Comparison of ENCODE assay signal across 8 cellular contexts in genomic region chr2:54572262-54572635, GRCh38.
DNase-seq lines count a peak whose midpoint lies in the region; ATAC-seq, FAIRE-seq and TF ChIP-seq lines count a peak whose summit lies in the region.

No MANE protein-coding gene starts in this region.

- FAIRE-seq in K562 (lab: Jason Lieb, UNC), result peak; percentile 90

- H3K36me3 ChIP-seq in K562 (ENCODE audit: control insufficient read depth, insufficient read depth, low read length), result peaks cover 8% of the 10 kb centered on the region; the same call in 1 of the 3 replicates
- no peaks in the 10 kb centered on the region for H3K36me3 ChIP-seq in right lobe of liver
- no peaks in the 10 kb centered on the region for H3K36me3 ChIP-seq in urinary bladder (ENCODE audit: insufficient read depth)

- H3K4me3 ChIP-seq in K562 (no peak overlapping the region), right lobe of liver (no peak overlapping the region), urinary bladder (ENCODE audit: low read depth, low read length) (no peak overlapping the region)

- no peaks in the 10 kb centered on the region for H3K27me3 ChIP-seq in K562 (ENCODE audit: control insufficient read depth in 2 of 2, insufficient read depth in 2 of 2, low read length in 2 of 2)
- H3K27me3 ChIP-seq in right lobe of liver, result no peaks in the 10 kb centered on the region

- CTCF ChIA-PET in K562 (lab: Yijun Ruan, JAX; ENCODE audit: low intra/inter-chr PET ratio), result no interaction called here

- DNase-seq in EL, result peak; percentile 93
- peak; percentile 72 for DNase-seq in NCI-H146 (lab: John Stamatoyannopoulos, UW)
- DNase-seq in K562 (ENCODE audit: extremely low read depth in 1 of 4, low spot score in 3 of 4), result peak in 3 of 4 experiments; percentile 28 to 77 (median 64)
- no peak for DNase-seq in right lobe of liver
- DNase-seq in T-helper 9 cell, result no peak

- POLR2A ChIA-PET in K562 (lab: Yijun Ruan, JAX), result interaction anchor here (0.7 to 1.8 kb wide), 5 partner anchors 10 to 31 kb away, joined by 4 to 15 read pairs (median 6); no protein-coding TSS in a partner anchor

- H3K9me3 ChIP-seq in K562 (replicated peaks; ENCODE audit: control insufficient read depth, insufficient read depth, low read depth, low read length) (no peaks in the 10 kb centered on the region), right lobe of liver (no peaks in the 10 kb centered on the region)

- intact Hi-C loops in K562 (cut with micrococcal nuclease) (loop anchor here (2.0 to 5.0 kb wide), 2 partner anchors 13 to 85 kb away; no protein-coding TSS in a partner anchor), right lobe of liver (cut with DNase I) (loop anchor here in 1 of 2 donors (10.0 kb wide), 1 partner anchor 53 kb away; no protein-coding TSS in a partner anchor)

- peak overlapping the region in 1 of 2 experiments; percentile 30; a peak in 1 of 4 replicates for H3K9ac ChIP-seq in K562 (ENCODE audit: insufficient read depth in 1 of 2, low read depth in 2 of 2, low read length in 2 of 2)

- BruUV-seq in K562 (replicated peaks; lab: Mats Ljungman, UMichigan), result no TSS peak

- WGBS in K562 (ENCODE audit: insufficient coverage, low coverage, missing lambda C conversion rate), result 0% methylated on average over 4 of the region's 4 CpGs
- WGBS in right lobe of liver (ENCODE audit: insufficient coverage, low coverage, low lambda C conversion rate, missing lambda C conversion rate), result 0% methylated on average over 4 of the region's 4 CpGs
- 2% methylated on average over 4 of the region's 4 CpGs for WGBS in urinary bladder

- peaks cover 9% of the 10 kb centered on the region for H3K9me1 ChIP-seq in K562 (ENCODE audit: control insufficient read depth, insufficient read depth, low read length)

- H2AFZ ChIP-seq in K562 (ENCODE audit: low read depth, low read length), result no peak overlapping the region

- ATAC-seq in K562 (peak; percentile 75), right lobe of liver (peak; percentile 49 to 77 (median 70)), HG02981 (IDR thresholded peaks at IDR 0.05; ENCODE audit: unreplicated experiment) (no peak), HG02840 (IDR thresholded peaks at IDR 0.05; ENCODE audit: low FRiP score, unreplicated experiment) (no peak)

- peaks cover 39% of the 10 kb centered on the region for H4K20me1 ChIP-seq in K562 (replicated peaks; ENCODE audit: control insufficient read depth, insufficient read depth, low read length)

- TF ChIP-seq POLR2A in K562 (conservative IDR thresholded peaks at IDR 0.05), result no peak
- TF ChIP-seq POLR2A in right lobe of liver (IDR thresholded peaks at IDR 0.05), result no peak

- peak overlapping the region; percentile 70; the same call in 2 of the 3 replicates for H3K27ac ChIP-seq in K562 (ENCODE audit: extremely low read depth, low read depth, low read length)
- H3K27ac ChIP-seq in right lobe of liver, result peak overlapping the region; percentile 52 to 85 (median 69)
- peak overlapping the region; percentile 84 for H3K27ac ChIP-seq in urinary bladder (ENCODE audit: low read depth)

- TF ChIP-seq CTCF in K562 (IDR thresholded peaks at IDR 0.05 in 2 of 3, conservative IDR thresholded peaks at IDR 0.05 in 1 of 3; ENCODE audit: insufficient read depth in 2 of 3, low read depth in 1 of 3, low read length in 3 of 3) (no peak), right lobe of liver (IDR thresholded peaks at IDR 0.05) (no peak)

- no peak overlapping the region for H3K4me2 ChIP-seq in K562 (ENCODE audit: insufficient read depth, low read length)

- in situ Hi-C loops in K562 (cut with MboI), result no loop called here

- peaks cover 23 to 73% of the 10 kb centered on the region in 2 experiments for H3K4me1 ChIP-seq in K562 (replicated peaks in 1 of 2; ENCODE audit: control insufficient read depth in 2 of 2, insufficient read depth in 2 of 2, low read length in 2 of 2)
- H3K4me1 ChIP-seq in right lobe of liver, result peaks cover 0 to 95% (median 45%) of the 10 kb centered on the region in 4 donors
- peaks cover 4% of the 10 kb centered on the region for H3K4me1 ChIP-seq in urinary bladder (ENCODE audit: insufficient read depth)

- no peak for TF ChIP-seq RAD21 in K562 (CRISPR knock-in tag; conservative IDR thresholded peaks at IDR 0.05 in 1 of 2, IDR thresholded peaks at IDR 0.05 in 1 of 2)

- TF ChIP-seq EP300 in K562 (IDR thresholded peaks at IDR 0.05; ENCODE audit: low read length), result peak; percentile 85

- H3K79me2 ChIP-seq in K562 (ENCODE audit: control insufficient read depth, insufficient read depth, low read length), result peaks cover 86% of the 10 kb centered on the region

TF ChIP-seq in K562, 482 proteins besides CTCF, POLR2A, EP300 and RAD21 (continues in another document):
- no peak for TF ChIP-seq ZNF407 (IDR thresholded peaks at IDR 0.05; ENCODE audit: low read depth)
- no peak for TF ChIP-seq ZBTB7A (IDR thresholded peaks at IDR 0.05; ENCODE audit: borderline replicate concordance, control insufficient read depth, low read depth, low read length)
- no peak for TF ChIP-seq ZNF197 (CRISPR knock-in tag; IDR thresholded peaks at IDR 0.05; ENCODE audit: low read depth)
- peak; percentile 95 to 98 for TF ChIP-seq FOXA3 (CRISPR knock-in tag; conservative IDR thresholded peaks at IDR 0.05 in 1 of 2, IDR thresholded peaks at IDR 0.05 in 1 of 2)
- TF ChIP-seq FOS (IDR thresholded peaks at IDR 0.05; ENCODE audit: extremely low read depth, insufficient read length), result peak; percentile 22
- TF ChIP-seq VEZF1 (CRISPR knock-in tag; IDR thresholded peaks at IDR 0.05), result 0 out of 2 replicates have a peak, but pooled peaks have one; percentile 28
- TF ChIP-seq ATF7 (IDR thresholded peaks at IDR 0.05), result peak; percentile 70
- no peak for TF ChIP-seq TRIM28 (IDR thresholded peaks at IDR 0.05)
- no peak for TF ChIP-seq HIVEP1 (CRISPR knock-in tag; IDR thresholded peaks at IDR 0.05)
- peak; percentile 89 for TF ChIP-seq SMARCE1 (IDR thresholded peaks at IDR 0.05)

Comparison
In these comparisons a context has a peak if more than half of its experiments do, and no peak if none do; other contexts are left out.
1. DNase-seq: peak in EL (single experiment), NCI-H146 (single experiment) and K562 (3 of 4); none in right lobe of liver (0 of 3) and T-helper 9 cell (single experiment).
2. ATAC-seq: peak in K562 (single experiment) and right lobe of liver (4 of 4); none in HG02981 (single experiment) and HG02840 (single experiment).
3. Peak in every context shown above with its lines, with median percentiles within 50 percentile points of each other: H3K27ac ChIP-seq.